Comparison of ENCODE assay signal across 29 cellular contexts in the genomic region with DNA sequence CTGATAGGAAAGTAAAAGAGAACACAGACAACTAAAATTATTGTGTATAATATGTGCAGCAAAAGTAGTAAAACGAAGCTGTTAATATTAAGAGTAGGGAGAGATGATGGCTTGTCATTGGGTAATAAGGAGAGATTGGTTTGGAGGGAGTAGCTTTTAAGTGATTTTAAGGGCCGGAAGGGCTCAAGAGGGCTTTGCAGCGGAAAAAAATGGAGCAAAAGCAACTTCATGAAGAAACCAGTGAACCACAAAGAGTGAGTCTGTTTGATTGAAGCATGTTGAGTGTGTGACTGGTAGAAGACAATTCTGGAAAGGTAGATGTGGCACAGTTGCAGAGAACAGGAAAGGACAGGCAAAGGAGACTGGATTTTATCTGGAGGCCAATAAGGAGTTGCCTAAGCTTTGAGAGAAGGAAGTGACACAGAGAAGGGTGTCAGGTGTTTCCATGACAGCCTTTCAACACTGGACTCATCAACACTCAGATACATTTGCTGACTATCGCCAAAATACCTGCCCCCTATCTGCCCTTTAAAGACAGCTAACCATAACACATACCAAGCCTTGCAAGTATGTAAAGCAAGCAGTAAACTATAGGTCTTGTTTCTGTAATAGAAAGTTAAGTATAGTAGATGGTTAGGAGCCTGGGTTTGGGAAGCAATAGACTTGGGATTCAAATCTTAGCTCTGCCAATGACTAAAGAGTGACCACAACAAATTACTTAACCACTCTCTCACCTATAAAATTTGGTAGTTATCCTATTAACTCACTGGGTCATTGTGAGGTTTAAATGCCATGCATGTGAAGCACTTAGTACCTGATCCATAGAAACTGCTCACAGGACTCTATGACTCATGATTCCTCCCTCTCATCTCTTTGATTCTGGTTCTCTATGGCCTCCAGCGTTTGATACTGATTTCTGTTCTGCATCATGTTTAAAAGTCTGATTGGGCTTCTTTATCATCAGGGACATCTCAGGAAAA.
DNase-seq lines count a peak whose midpoint lies in the region; TF ChIP-seq lines count a peak whose summit lies in the region.
"Had no signal": no experiment of that assay in that cellular context is flagged by ENCODE, and none has a peak within 500 bp of the region (broad histone marks: within the 10 kb centered on the region; RNA-seq: fewer than 3 reads in every experiment).

No MANE protein-coding gene starts in this region.

- H3K4me1 ChIP-seq in mammary epithelial cell (ENCODE audit: insufficient read depth, low read length), result peaks cover 15% of the 10 kb centered on the region
- H3K4me1 ChIP-seq: esophagus squamous epithelium, gastroesophageal sphincter, sigmoid colon had no signal

- H3K27ac Mint-ChIP-seq in activated naive CD4-positive, alpha-beta T cell treated with anti-CD3 and anti-CD28 coated beads for 36 hours, result no peak overlapping the region
- H3K27ac Mint-ChIP-seq: activated CD4-positive, alpha-beta memory T cell treated with anti-CD3 and anti-CD28 coated beads for 36 hours; activated naive CD8-positive, alpha-beta T cell treated with anti-CD3 and anti-CD28 coated beads, Interleukin-2, amount 10 ng/mL, durations not matched to agents 7 days and 5 days; activated T-helper 2 cell treated with anti-CD3 and anti-CD28 coated beads, Interferon-gamma antibody, Interleukin-2, Interleukin-4, amounts not matched to agents 10 μg/mL and 5 μg/mL and 100 μg/mL, durations not matched to agents 14 hours and 24 hours and 36 hours; CD4-positive, alpha-beta memory T cell; neural progenitor cell; stimulated activated naive CD8-positive, alpha-beta T cell treated with anti-CD3 and anti-CD28 coated beads, Interleukin-15, Interleukin-2, amounts not matched to agents 100 ng/mL and 50 ng/mL, for 24 hours had no signal

- H3K79me2 ChIP-seq in mammary epithelial cell (ENCODE audit: insufficient read depth, low read length), result no peaks in the 10 kb centered on the region

- in situ Hi-C loops in mammary epithelial cell (cut with MboI; ENCODE audit: low sequenced_read_pairs in 2 of 2), result no loop called here

- dilution Hi-C loops in mammary epithelial cell (cut with HindIII; ENCODE audit: low sequenced_read_pairs), result no loop called here

- H3K36me3 Mint-ChIP-seq in activated naive CD4-positive, alpha-beta T cell treated with anti-CD3 and anti-CD28 coated beads for 36 hours (ENCODE audit: low read depth), result no peaks in the 10 kb centered on the region
- H3K36me3 Mint-ChIP-seq: activated CD4-positive, alpha-beta memory T cell treated with anti-CD3 and anti-CD28 coated beads for 36 hours; activated naive CD8-positive, alpha-beta T cell treated with anti-CD3 and anti-CD28 coated beads, Interleukin-2, amount 10 ng/mL, durations not matched to agents 7 days and 5 days; CD4-positive, alpha-beta memory T cell; neural progenitor cell had no signal

- BruUV-seq in mammary epithelial cell (replicated peaks; lab: Mats Ljungman, UMichigan), result no TSS peak

- H3K27me3 Mint-ChIP-seq in activated naive CD4-positive, alpha-beta T cell treated with anti-CD3 and anti-CD28 coated beads for 36 hours (ENCODE audit: low read depth), result no peaks in the 10 kb centered on the region
- H3K27me3 Mint-ChIP-seq: activated CD4-positive, alpha-beta memory T cell treated with anti-CD3 and anti-CD28 coated beads for 36 hours; CD4-positive, alpha-beta memory T cell; stimulated activated naive CD8-positive, alpha-beta T cell treated with anti-CD3 and anti-CD28 coated beads, Interleukin-15, Interleukin-2, amounts not matched to agents 100 ng/mL and 50 ng/mL, for 24 hours had no signal

- intact Hi-C loops in mammary epithelial cell (cut with micrococcal nuclease), result no loop called here
- intact Hi-C loops in activated naive CD4-positive, alpha-beta T cell treated with anti-CD3 and anti-CD28 coated beads for 36 hours (cut with micrococcal nuclease), result no loop called here

- H3K9me3 Mint-ChIP-seq in activated naive CD4-positive, alpha-beta T cell treated with anti-CD3 and anti-CD28 coated beads for 36 hours, result no peaks in the 10 kb centered on the region
- H3K9me3 Mint-ChIP-seq: activated CD4-positive, alpha-beta memory T cell treated with anti-CD3 and anti-CD28 coated beads for 36 hours; activated naive CD8-positive, alpha-beta T cell treated with anti-CD3 and anti-CD28 coated beads, Interleukin-2, amount 10 ng/mL, durations not matched to agents 7 days and 5 days; activated T-helper 2 cell treated with anti-CD3 and anti-CD28 coated beads, Interferon-gamma antibody, Interleukin-2, Interleukin-4, amounts not matched to agents 10 μg/mL and 5 μg/mL and 100 μg/mL, durations not matched to agents 14 hours and 24 hours and 36 hours; neural progenitor cell; stimulated activated naive CD8-positive, alpha-beta T cell treated with anti-CD3 and anti-CD28 coated beads, Interleukin-15, Interleukin-2, amounts not matched to agents 100 ng/mL and 50 ng/mL, for 24 hours had no signal

- H3K27ac ChIP-seq in mammary epithelial cell (ENCODE audit: insufficient read depth, low read depth, low read length), result peak overlapping the region; percentile 46
- H3K27ac ChIP-seq: esophagus squamous epithelium, gastroesophageal sphincter, neural progenitor cell, sigmoid colon, tibial nerve had no signal

- DNase-seq in ELR (ENCODE audit: low read depth), result peak; percentile 61
- DNase-seq in M059J (ENCODE audit: low read depth), result peak; percentile 95
- peak; percentile 96 for DNase-seq in mammary epithelial cell
- peak; percentile 42 for DNase-seq in kidney epithelial cell (ENCODE audit: low read depth)
- DNase-seq in cortex of kidney (lab: John Stamatoyannopoulos, UW), result no peak
- DNase-seq in activated naive CD4-positive, alpha-beta T cell treated with anti-CD3 and anti-CD28 coated beads for 36 hours, result no peak
- no peak for DNase-seq in H4 (ENCODE audit: low spot score)
- DNase-seq: activated CD4-positive, alpha-beta memory T cell treated with anti-CD3 and anti-CD28 coated beads for 36 hours; activated naive CD8-positive, alpha-beta T cell treated with anti-CD3 and anti-CD28 coated beads, Interleukin-2, amount 10 ng/mL, durations not matched to agents 7 days and 5 days; CD4-positive, alpha-beta memory T cell; DMS 273 treated with DMSO at 0.1 percent for 48 hours; effector CD8-positive, alpha-beta T cell; esophagus squamous epithelium; GF-D8; hypothalamus; islet precursor cell; NCI-H1105; NCI-H2029 treated with DMSO at 0.1 percent for 48 hours; NCI-H82; posterior cingulate gyrus; SHP77; sigmoid colon; stimulated activated CD4-positive, alpha-beta T cell treated with anti-CD3 and anti-CD28 coated beads, Interleukin-15, amount 100 ng/mL, for 24 hours had no signal

- no peaks in the 10 kb centered on the region for H3K9me3 ChIP-seq in mammary epithelial cell (replicated peaks; ENCODE audit: insufficient read depth, low read length)
- H3K9me3 ChIP-seq: esophagus squamous epithelium, gastroesophageal sphincter, sigmoid colon, tibial nerve had no signal

- H3K4me1 Mint-ChIP-seq in activated naive CD4-positive, alpha-beta T cell treated with anti-CD3 and anti-CD28 coated beads for 36 hours (ENCODE audit: low read depth), result no peaks in the 10 kb centered on the region
- H3K4me1 Mint-ChIP-seq: activated naive CD8-positive, alpha-beta T cell treated with anti-CD3 and anti-CD28 coated beads, Interleukin-2, amount 10 ng/mL, durations not matched to agents 7 days and 5 days; CD4-positive, alpha-beta memory T cell had no signal

- CTCF ChIA-PET in mammary epithelial cell (lab: Charles Lee; ENCODE audit: low non-redundant PET), result interaction anchor here (0.6 kb wide), 1 partner anchor 1552 kb away, joined by 3 read pairs; no protein-coding TSS in a partner anchor
- CTCF ChIA-PET in activated naive CD4-positive, alpha-beta T cell treated with anti-CD3 and anti-CD28 coated beads for 36 hours (lab: Charles Lee), result interaction anchor here (0.7 kb wide), 1 partner anchor 1403 kb away, joined by 3 read pairs; no protein-coding TSS in a partner anchor

- no peak for TF ChIP-seq CTCF in mammary epithelial cell (conservative IDR thresholded peaks at IDR 0.05 in 1 of 2, IDR thresholded peaks at IDR 0.05 in 1 of 2; ENCODE audit: extremely low read depth in 1 of 2, insufficient read depth in 1 of 2, low read depth in 1 of 2, low read length in 2 of 2)
- no peak for TF ChIP-seq CTCF in kidney epithelial cell (IDR thresholded peaks at IDR 0.05; ENCODE audit: insufficient read depth, low read length, poor library complexity, severe bottlenecking)

- H3K4me3 ChIP-seq in mammary epithelial cell (replicated peaks in 1 of 3; ENCODE audit: insufficient read depth in 1 of 3, low read depth in 2 of 3, low read length in 3 of 3), result no peak overlapping the region
- H3K4me3 ChIP-seq in kidney epithelial cell (ENCODE audit: low read depth, low read length), result no peak overlapping the region
- H3K4me3 ChIP-seq: esophagus squamous epithelium, gastroesophageal sphincter, lung, neural progenitor cell, sigmoid colon, tibial nerve had no signal

- H2AFZ ChIP-seq in mammary epithelial cell (ENCODE audit: low read depth, low read length), result no peak overlapping the region
- H2AFZ ChIP-seq: neural progenitor cell had no signal

- H3K4me3 Mint-ChIP-seq in activated naive CD4-positive, alpha-beta T cell treated with anti-CD3 and anti-CD28 coated beads for 36 hours, result no peak overlapping the region
- H3K4me3 Mint-ChIP-seq: activated CD4-positive, alpha-beta memory T cell treated with anti-CD3 and anti-CD28 coated beads for 36 hours; activated naive CD8-positive, alpha-beta T cell treated with anti-CD3 and anti-CD28 coated beads, Interleukin-2, amount 10 ng/mL, durations not matched to agents 7 days and 5 days; CD4-positive, alpha-beta memory T cell; neural progenitor cell; stimulated activated naive CD8-positive, alpha-beta T cell treated with anti-CD3 and anti-CD28 coated beads, Interleukin-15, Interleukin-2, amounts not matched to agents 100 ng/mL and 50 ng/mL, for 24 hours had no signal

- no peaks in the 10 kb centered on the region for H3K36me3 ChIP-seq in mammary epithelial cell (ENCODE audit: insufficient read depth, low read length)
- H3K36me3 ChIP-seq in kidney epithelial cell (ENCODE audit: control insufficient read depth, insufficient read depth, low read length), result no peaks in the 10 kb centered on the region
- H3K36me3 ChIP-seq: esophagus squamous epithelium, gastroesophageal sphincter, neural progenitor cell, sigmoid colon, tibial nerve had no signal

- no peaks in the 10 kb centered on the region for H4K20me1 ChIP-seq in mammary epithelial cell (ENCODE audit: insufficient read depth, low read length)

- WGBS in mammary epithelial cell (ENCODE audit: low coverage, missing lambda C conversion rate), result 69% methylated on average over 5 of the region's 5 CpGs

- no peak overlapping the region for H3K4me2 ChIP-seq in mammary epithelial cell (ENCODE audit: insufficient read depth, low read depth, low read length)
- H3K4me2 ChIP-seq: neural progenitor cell had no signal

- no peak overlapping the region for H3K9ac ChIP-seq in mammary epithelial cell (ENCODE audit: insufficient read depth, low read length)
- H3K9ac ChIP-seq: neural progenitor cell had no signal

- no peaks in the 10 kb centered on the region for H3K27me3 ChIP-seq in mammary epithelial cell (ENCODE audit: insufficient read depth, low read length)
- no peaks in the 10 kb centered on the region for H3K27me3 ChIP-seq in kidney epithelial cell (ENCODE audit: control insufficient read depth, insufficient read depth, low read length)
- H3K27me3 ChIP-seq: esophagus squamous epithelium, gastroesophageal sphincter, neural progenitor cell, sigmoid colon, tibial nerve had no signal

Comparison
In these comparisons a context has a peak if more than half of its experiments do, and no peak if none do; other contexts are left out.
1. DNase-seq: peak in ELR (single experiment), M059J (single experiment), mammary epithelial cell (single experiment) and kidney epithelial cell (single experiment); none in cortex of kidney (single experiment), activated naive CD4-positive, alpha-beta T cell treated with anti-CD3 and anti-CD28 coated beads for 36 hours (single experiment) and H4 (single experiment).